Comparison of ENCODE assay signal across 9 cellular contexts in genomic region chr13:50594276-50594970, GRCh38.
DNase-seq lines count a peak whose midpoint lies in the region; ATAC-seq and TF ChIP-seq lines count a peak whose summit lies in the region.
"Had no signal": no experiment of that assay in that cellular context is flagged by ENCODE, and none has a peak within 500 bp of the region (broad histone marks: within the 10 kb centered on the region; RNA-seq: fewer than 3 reads in every experiment).

No MANE protein-coding gene starts in this region.

- peak overlapping the region; percentile 75 for H3K27ac Mint-ChIP-seq in CD4-positive, alpha-beta T cell
- H3K27ac Mint-ChIP-seq in T-helper 17 cell: peak overlapping the region; percentile 86

- peak overlapping the region; percentile 23 for H3K4me3 ChIP-seq in neuron (ENCODE audit: low read length)

- peaks cover 46% of the 10 kb centered on the region for H3K4me1 Mint-ChIP-seq in CD4-positive, alpha-beta T cell (ENCODE audit: low read depth)
- H3K4me1 Mint-ChIP-seq in T-helper 17 cell: peaks cover 32% of the 10 kb centered on the region

- no peaks in the 10 kb centered on the region for H3K27me3 Mint-ChIP-seq in CD4-positive, alpha-beta T cell
- no peaks in the 10 kb centered on the region for H3K27me3 Mint-ChIP-seq in T-helper 17 cell

- H3K4me1 ChIP-seq in neuron (ENCODE audit: insufficient read depth, low read length): peaks cover 13% of the 10 kb centered on the region

- H3K27ac ChIP-seq in CD4-positive, alpha-beta T cell (ENCODE audit: low read depth, low read length): no peak overlapping the region
- H3K27ac ChIP-seq: neutrophil had no signal

- H3K9me3 ChIP-seq in CD4-positive, alpha-beta T cell (ENCODE audit: control insufficient read depth, low read length): no peaks in the 10 kb centered on the region
- H3K9me3 ChIP-seq in T-helper 17 cell (ENCODE audit: control insufficient read depth, low read length, poor library complexity, severe bottlenecking) (no peaks in the 10 kb centered on the region), neuron (ENCODE audit: low read length) (no peaks in the 10 kb centered on the region)
- H3K9me3 ChIP-seq: neutrophil had no signal

- peak overlapping the region; percentile 18 for H2AFZ ChIP-seq in neuron (ENCODE audit: low read depth, low read length)

- POLR2A ChIA-PET in CD4-positive, alpha-beta T cell (lab: Charles Lee): no interaction called here

- ATAC-seq in CD4-positive, alpha-beta T cell (ENCODE audit: poor library complexity): peak; percentile 21
- peak; percentile 80 for ATAC-seq in HG03103 (IDR thresholded peaks at IDR 0.05; ENCODE audit: low read depth, unreplicated experiment)
- peak; percentile 60 for ATAC-seq in T-helper 17 cell

- H3K4me3 Mint-ChIP-seq in CD4-positive, alpha-beta T cell: peak overlapping the region; percentile 5
- peak overlapping the region; percentile 55 for H3K4me3 Mint-ChIP-seq in T-helper 17 cell

- no peaks in the 10 kb centered on the region for H3K9me3 Mint-ChIP-seq in CD4-positive, alpha-beta T cell

- H3K36me3 ChIP-seq in neuron (ENCODE audit: insufficient read depth, low read length): no peaks in the 10 kb centered on the region
- H3K36me3 ChIP-seq: neutrophil had no signal

- intact Hi-C loops in CD4-positive, alpha-beta T cell (cut with DNase I, micrococcal nuclease): no loop called here

- no peaks in the 10 kb centered on the region for H3K27me3 ChIP-seq in CD4-positive, alpha-beta T cell (ENCODE audit: control insufficient read depth, insufficient read depth, low read length)
- no peaks in the 10 kb centered on the region for H3K27me3 ChIP-seq in neuron (ENCODE audit: insufficient read depth, low read length)
- H3K27me3 ChIP-seq: neutrophil had no signal

- no peaks in the 10 kb centered on the region for H3K36me3 Mint-ChIP-seq in CD4-positive, alpha-beta T cell (ENCODE audit: low read depth)
- peaks cover 3% of the 10 kb centered on the region for H3K36me3 Mint-ChIP-seq in T-helper 17 cell (ENCODE audit: low read depth)

- no peak for TF ChIP-seq CTCF in CD4-positive, alpha-beta T cell (IDR thresholded peaks at IDR 0.05)

- CTCF ChIA-PET in CD4-positive, alpha-beta T cell (lab: Charles Lee): no interaction called here

- peak in 3 of 10 experiments; percentile 3 to 8 (median 5) for DNase-seq in CD4-positive, alpha-beta T cell
- DNase-seq in GM19238 (ENCODE audit: insufficient read length, low spot score) (peak; percentile 45), T-helper 17 cell (no peak), DMS153 treated with DMSO at 0.1 percent for 48 hours (lab: John Stamatoyannopoulos, UW; ENCODE audit: unreplicated experiment) (no peak), anterior cingulate cortex (lab: John Stamatoyannopoulos, UW) (no peak), putamen (ENCODE audit: low spot score) (no peak)

Comparison
In these comparisons a context has a peak if more than half of its experiments do, and no peak if none do; other contexts are left out.
1. ATAC-seq: peak in every context shown above with its lines; median percentile 80 in HG03103; 60 in T-helper 17 cell; 21 in CD4-positive, alpha-beta T cell.